In the genomic region with DNA sequence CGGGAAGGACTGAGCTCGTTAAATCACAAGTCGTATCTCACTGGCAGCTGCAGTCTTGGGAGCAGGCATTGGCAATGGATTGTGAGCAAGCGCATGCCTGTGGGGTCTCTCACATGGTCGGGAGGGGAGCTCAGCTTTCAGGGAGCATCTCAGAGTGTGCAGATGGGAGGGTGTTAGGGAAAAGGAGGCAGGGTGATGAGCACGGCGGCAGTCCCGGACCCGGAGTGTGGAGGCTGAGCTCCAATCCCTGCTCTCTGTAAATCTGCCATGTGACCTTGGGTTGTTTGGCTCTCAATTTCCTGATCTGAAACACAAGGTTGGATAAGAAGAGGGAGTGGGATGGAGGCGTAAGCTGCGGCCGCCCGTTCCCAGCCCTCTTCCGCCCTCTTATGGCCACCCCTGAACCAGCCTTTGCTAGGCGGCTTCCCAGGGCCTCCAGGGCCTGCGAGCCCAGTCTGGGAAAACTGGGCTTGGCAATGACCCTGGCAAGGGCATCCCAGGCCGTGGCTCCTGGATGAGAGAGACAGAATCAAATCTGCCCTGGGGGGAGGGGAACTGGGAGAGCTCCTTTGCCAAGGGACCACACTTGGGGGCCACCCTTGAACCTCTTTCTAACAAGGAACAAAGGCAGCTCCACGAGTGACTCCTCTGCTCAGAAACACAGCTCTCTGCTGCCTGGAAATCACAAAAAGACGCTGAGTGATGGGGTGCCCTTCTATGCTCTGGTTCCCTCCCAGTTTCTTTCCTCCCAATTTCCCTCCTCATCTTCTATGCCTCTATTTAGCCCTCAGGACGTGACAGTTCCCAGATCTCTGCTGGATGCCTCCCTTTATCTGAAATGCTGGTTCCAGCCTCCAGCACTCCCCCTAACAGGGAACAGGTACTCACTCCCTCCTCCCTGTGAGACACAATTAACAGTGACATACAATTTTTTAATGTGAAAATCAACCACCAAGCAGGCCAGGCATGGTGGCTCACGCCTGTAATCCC, we compare ENCODE assay signal across 8 cellular contexts. TPM values are rescaled to one million over a fixed set of nuclear protein-coding genes. Genes with fewer than 3 reads are reported as not detected.
DNase-seq lines count a peak whose midpoint lies in the region; ATAC-seq, FAIRE-seq and TF ChIP-seq lines count a peak whose summit lies in the region.

No MANE protein-coding gene starts in this region.

- H3K4me1 Mint-ChIP-seq in activated naive CD4-positive, alpha-beta T cell treated with anti-CD3 and anti-CD28 coated beads for 36 hours (ENCODE audit: low read depth), result peaks cover 4% of the 10 kb centered on the region
- H3K4me1 Mint-ChIP-seq in activated CD4-positive, alpha-beta memory T cell treated with anti-CD3 and anti-CD28 coated beads, Interleukin-2, amount 10 ng/mL, durations not matched to agents 7 days and 5 days, result peaks cover 2% of the 10 kb centered on the region
- peaks cover 17% of the 10 kb centered on the region for H3K4me1 Mint-ChIP-seq in neural crest cell

- CTCF ChIA-PET in activated naive CD4-positive, alpha-beta T cell treated with anti-CD3 and anti-CD28 coated beads for 36 hours (lab: Charles Lee), result interaction anchor here (0.6 to 2.0 kb wide), 11 partner anchors 10 to 395 kb away, joined by 3 to 22 read pairs (median 3); no protein-coding TSS in a partner anchor
- CTCF ChIA-PET in activated CD4-positive, alpha-beta memory T cell treated with anti-CD3 and anti-CD28 coated beads, Interleukin-2, amount 10 ng/mL, durations not matched to agents 7 days and 5 days (lab: Charles Lee), result interaction anchor here (1.0 to 3.3 kb wide), 4 partner anchors 8 to 264 kb away, joined by 3 to 31 read pairs (median 3); no protein-coding TSS in a partner anchor

- TF ChIP-seq CTCF in neural crest cell (conservative IDR thresholded peaks at IDR 0.05), result peak; percentile 85

- peak; percentile 38 for DNase-seq in activated naive CD4-positive, alpha-beta T cell treated with anti-CD3 and anti-CD28 coated beads for 36 hours
- no peak for DNase-seq in activated naive CD4-positive, alpha-beta T cell treated with anti-CD3 and anti-CD28 coated beads, Interleukin-2, amount 50 U/mL, for 16 hours
- DNase-seq in NCI-H1930 (lab: John Stamatoyannopoulos, UW), result peak; percentile 22 to 23
- DNase-seq in activated CD4-positive, alpha-beta memory T cell treated with anti-CD3 and anti-CD28 coated beads, Interleukin-2, amount 10 ng/mL, durations not matched to agents 7 days and 5 days, result peak; percentile 20
- peak; percentile 48 to 81 for DNase-seq in frontal cortex (ENCODE audit: low spot score in 2 of 2)
- DNase-seq in neural crest cell (ENCODE audit: low read depth, low spot score), result peak; percentile 70

- POLR2A ChIA-PET in activated CD4-positive, alpha-beta memory T cell treated with anti-CD3 and anti-CD28 coated beads, Interleukin-2, amount 10 ng/mL, durations not matched to agents 7 days and 5 days (lab: Charles Lee), result no interaction called here

- no peaks in the 10 kb centered on the region for H3K36me3 Mint-ChIP-seq in activated naive CD4-positive, alpha-beta T cell treated with anti-CD3 and anti-CD28 coated beads for 36 hours (ENCODE audit: low read depth)
- no peaks in the 10 kb centered on the region for H3K36me3 Mint-ChIP-seq in activated CD4-positive, alpha-beta memory T cell treated with anti-CD3 and anti-CD28 coated beads, Interleukin-2, amount 10 ng/mL, durations not matched to agents 7 days and 5 days (ENCODE audit: low read depth)
- no peaks in the 10 kb centered on the region for H3K36me3 Mint-ChIP-seq in neural crest cell (ENCODE audit: low read depth)

- H3K27ac Mint-ChIP-seq in activated naive CD4-positive, alpha-beta T cell treated with anti-CD3 and anti-CD28 coated beads for 36 hours, result no peak overlapping the region
- no peak overlapping the region for H3K27ac Mint-ChIP-seq in activated CD4-positive, alpha-beta memory T cell treated with anti-CD3 and anti-CD28 coated beads, Interleukin-2, amount 10 ng/mL, durations not matched to agents 7 days and 5 days
- peak overlapping the region; percentile 59 for H3K27ac Mint-ChIP-seq in neural crest cell (ENCODE audit: unreplicated experiment)

- H3K4me3 Mint-ChIP-seq in activated naive CD4-positive, alpha-beta T cell treated with anti-CD3 and anti-CD28 coated beads for 36 hours, result no peak overlapping the region
- no peak overlapping the region for H3K4me3 Mint-ChIP-seq in activated CD4-positive, alpha-beta memory T cell treated with anti-CD3 and anti-CD28 coated beads, Interleukin-2, amount 10 ng/mL, durations not matched to agents 7 days and 5 days
- H3K4me3 Mint-ChIP-seq in neural crest cell, result peak overlapping the region; percentile 24

- peaks cover 2% of the 10 kb centered on the region for H3K9me3 Mint-ChIP-seq in activated naive CD4-positive, alpha-beta T cell treated with anti-CD3 and anti-CD28 coated beads for 36 hours
- H3K9me3 Mint-ChIP-seq in activated CD4-positive, alpha-beta memory T cell treated with anti-CD3 and anti-CD28 coated beads, Interleukin-2, amount 10 ng/mL, durations not matched to agents 7 days and 5 days, result peaks cover 2% of the 10 kb centered on the region
- no peaks in the 10 kb centered on the region for H3K9me3 Mint-ChIP-seq in neural crest cell

- H3K27me3 Mint-ChIP-seq in activated naive CD4-positive, alpha-beta T cell treated with anti-CD3 and anti-CD28 coated beads for 36 hours (ENCODE audit: low read depth), result peaks cover 20% of the 10 kb centered on the region
- H3K27me3 Mint-ChIP-seq in activated CD4-positive, alpha-beta memory T cell treated with anti-CD3 and anti-CD28 coated beads, Interleukin-2, amount 10 ng/mL, durations not matched to agents 7 days and 5 days, result peaks cover 31% of the 10 kb centered on the region
- H3K27me3 Mint-ChIP-seq in neural crest cell (ENCODE audit: low read depth), result no peaks in the 10 kb centered on the region

- no peak for FAIRE-seq in frontal cortex (lab: Jason Lieb, UNC)

- ATAC-seq in HG03139 (IDR thresholded peaks at IDR 0.05; ENCODE audit: unreplicated experiment), result no peak
- no peak for ATAC-seq in HG02642 (IDR thresholded peaks at IDR 0.05; ENCODE audit: poor library complexity, unreplicated experiment)

- intact Hi-C loops in activated naive CD4-positive, alpha-beta T cell treated with anti-CD3 and anti-CD28 coated beads for 36 hours (cut with micrococcal nuclease), result loop anchor here (1.0 to 2.0 kb wide), 2 partner anchors 139 to 395 kb away; no protein-coding TSS in a partner anchor

RNA-seq across cellular contexts. Expression of gene LOXL4, which starts 41.7 kb away (rescaled TPM):
- total RNA-seq in activated naive CD4-positive, alpha-beta T cell treated with anti-CD3 and anti-CD28 coated beads for 36 hours, result not detected
- total RNA-seq in activated CD4-positive, alpha-beta memory T cell treated with anti-CD3 and anti-CD28 coated beads, Interleukin-2, amount 10 ng/mL, durations not matched to agents 7 days and 5 days, result not detected
- total RNA-seq in frontal cortex, result not detected
- total RNA-seq in neural crest cell, result 1.5 and 1.7 TPM in 2 replicates
